ENCODE assay signal across 8 cellular contexts in the genomic region with DNA sequence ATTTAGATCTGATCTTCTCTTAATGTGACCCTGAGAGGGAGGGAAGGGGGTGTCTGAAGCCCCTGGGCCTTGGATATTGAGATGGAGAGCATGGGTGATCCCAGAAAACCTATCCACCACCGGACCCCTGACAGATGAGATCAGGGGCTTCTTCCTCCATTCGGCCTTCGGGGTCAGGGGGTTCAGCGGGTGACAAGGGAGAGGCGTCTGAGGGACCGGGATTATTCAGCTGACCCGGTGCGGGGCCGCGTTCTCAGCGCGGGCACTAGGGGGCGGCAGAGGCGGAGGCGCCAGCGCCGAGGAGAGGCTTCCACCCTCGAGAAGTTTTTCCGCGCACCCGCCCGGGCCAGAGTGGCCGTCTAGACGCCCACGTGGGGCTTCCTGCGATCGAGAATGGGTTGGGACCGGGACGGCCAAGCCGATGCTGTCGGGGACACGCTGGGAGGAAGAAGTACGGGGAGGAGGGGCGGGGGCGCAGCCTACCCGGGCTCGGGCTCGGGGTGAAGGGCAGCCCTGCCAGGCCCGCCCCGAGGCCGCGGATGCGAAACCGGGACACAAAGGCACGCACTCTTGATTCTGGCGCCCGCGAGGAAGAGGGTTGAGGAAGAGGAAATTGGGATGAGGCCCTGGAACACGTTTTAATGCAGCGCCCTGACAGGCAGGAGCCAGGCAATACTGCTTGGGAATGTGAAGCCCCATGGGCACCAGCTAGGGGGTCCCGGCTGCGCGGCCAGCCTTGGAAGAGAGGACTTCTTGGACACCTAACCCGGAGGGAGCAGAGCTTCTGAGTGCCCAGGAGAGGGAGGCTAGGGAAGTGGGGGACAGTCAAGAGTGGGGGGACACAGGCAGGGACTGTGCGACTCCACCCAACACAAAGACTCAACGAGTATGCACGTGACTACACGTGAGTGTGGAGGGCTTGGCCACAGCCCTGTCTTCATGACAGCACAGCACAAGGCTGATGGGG. TPM values are rescaled to one million over a fixed set of nuclear protein-coding genes. Genes with fewer than 3 reads are reported as not detected.
DNase-seq lines count a peak whose midpoint lies in the region; ATAC-seq, FAIRE-seq and TF ChIP-seq lines count a peak whose summit lies in the region.

No MANE protein-coding gene starts in this region.

- peak overlapping the region in 1 of 2 donors; percentile 69 for H3K27ac ChIP-seq in lung (ENCODE audit: low read depth in 1 of 2, low read length in 1 of 2)

- no peaks in the 10 kb centered on the region for H3K36me3 ChIP-seq in lung (ENCODE audit: control insufficient read depth in 2 of 2, insufficient read depth in 2 of 2, low read length in 2 of 2)

- no peaks in the 10 kb centered on the region for H3K9me3 ChIP-seq in lung (ENCODE audit: control insufficient read depth in 2 of 2, insufficient read depth in 1 of 2, low read length in 1 of 2)

- no peak for FAIRE-seq in D721Med (lab: Jason Lieb, UNC)

- no peaks in the 10 kb centered on the region for H3K27me3 ChIP-seq in lung (ENCODE audit: control insufficient read depth, insufficient read depth)

- DNase-seq in D721Med (ENCODE audit: insufficient read length, low spot score) (peak; percentile 95), HCEC 1CT (peak; percentile 49), NCI-H510A (lab: John Stamatoyannopoulos, UW) (peak; percentile 15), ecto neural progenitor cell (ENCODE audit: low spot score) (peak; percentile 86), lung (ENCODE audit: low spot score) (peak; percentile 85)
- DNase-seq in activated CD4-positive, alpha-beta memory T cell treated with anti-CD3 and anti-CD28 coated beads, Interleukin-2, amount 10 ng/mL, durations not matched to agents 7 days and 5 days = peak; percentile 86
- peak; percentile 78 to 81 for DNase-seq in stimulated activated CD4-positive, alpha-beta T cell treated with anti-CD3 and anti-CD28 coated beads, Interleukin-4, amount 100 ng/mL, for 48 hours (ENCODE audit: low read depth in 2 of 2)

- H3K4me1 Mint-ChIP-seq in activated CD4-positive, alpha-beta memory T cell treated with anti-CD3 and anti-CD28 coated beads, Interleukin-2, amount 10 ng/mL, durations not matched to agents 7 days and 5 days = peaks cover 17% of the 10 kb centered on the region

- CTCF ChIA-PET in activated CD4-positive, alpha-beta memory T cell treated with anti-CD3 and anti-CD28 coated beads, Interleukin-2, amount 10 ng/mL, durations not matched to agents 7 days and 5 days (lab: Charles Lee) = interaction anchor here (0.9 to 4.4 kb wide), 11 partner anchors 11 to 147 kb away, joined by 3 to 34 read pairs (median 3); no protein-coding TSS in a partner anchor

- TF ChIP-seq CTCF in D721Med (IDR thresholded peaks at IDR 0.05; ENCODE audit: insufficient read depth, missing control alignments) (peak; percentile 84), lung (IDR thresholded peaks at IDR 0.05; ENCODE audit: control extremely low read depth, extremely low read depth) (peak; percentile 87)

- peaks cover 8% of the 10 kb centered on the region for H3K27me3 Mint-ChIP-seq in activated CD4-positive, alpha-beta memory T cell treated with anti-CD3 and anti-CD28 coated beads, Interleukin-2, amount 10 ng/mL, durations not matched to agents 7 days and 5 days

- no peaks in the 10 kb centered on the region for H3K36me3 Mint-ChIP-seq in activated CD4-positive, alpha-beta memory T cell treated with anti-CD3 and anti-CD28 coated beads, Interleukin-2, amount 10 ng/mL, durations not matched to agents 7 days and 5 days (ENCODE audit: low read depth)

- WGBS in lung, 2 donors = 7 to 8% methylated on average over 58 of the region's 58 CpGs

- POLR2A ChIA-PET in activated CD4-positive, alpha-beta memory T cell treated with anti-CD3 and anti-CD28 coated beads, Interleukin-2, amount 10 ng/mL, durations not matched to agents 7 days and 5 days (lab: Charles Lee) = interaction anchor here (1.0 to 2.2 kb wide), 2 partner anchors 44 to 87 kb away, joined by 3 to 9 read pairs; no protein-coding TSS in a partner anchor

- ATAC-seq in lung (ENCODE audit: insufficient read depth, low FRiP score) (peak; percentile 91), GM19452 (IDR thresholded peaks at IDR 0.05; ENCODE audit: unreplicated experiment) (no peak)

- peaks cover 0 to 3% of the 10 kb centered on the region in 2 donors for H3K4me1 ChIP-seq in lung (ENCODE audit: control insufficient read depth in 2 of 2, insufficient read depth in 2 of 2, low read length in 2 of 2)

- H3K4me3 ChIP-seq in lung = no peak overlapping the region

- peak overlapping the region; percentile 79 for H3K4me3 Mint-ChIP-seq in activated CD4-positive, alpha-beta memory T cell treated with anti-CD3 and anti-CD28 coated beads, Interleukin-2, amount 10 ng/mL, durations not matched to agents 7 days and 5 days

- H3K9me3 Mint-ChIP-seq in activated CD4-positive, alpha-beta memory T cell treated with anti-CD3 and anti-CD28 coated beads, Interleukin-2, amount 10 ng/mL, durations not matched to agents 7 days and 5 days = no peaks in the 10 kb centered on the region

- H3K27ac Mint-ChIP-seq in activated CD4-positive, alpha-beta memory T cell treated with anti-CD3 and anti-CD28 coated beads, Interleukin-2, amount 10 ng/mL, durations not matched to agents 7 days and 5 days = peak overlapping the region; percentile 69

RNA-seq across cellular contexts. Expression of gene COL11A2, which starts 30.6 kb away (rescaled TPM):
- total RNA-seq in activated CD4-positive, alpha-beta memory T cell treated with anti-CD3 and anti-CD28 coated beads, Interleukin-2, amount 10 ng/mL, durations not matched to agents 7 days and 5 days = under 1 TPM; 0.53 to 0.60 TPM
- total RNA-seq in lung = 1 to 10 TPM in 1 of 2 donors, under 1 TPM in 1; 0.77 to 2.4 TPM
- 1 to 10 TPM in 1 of 2 donors, under 1 TPM in 1; 0.32 to 1.0 TPM for polyA plus RNA-seq in lung

RNA-seq across cellular contexts. Expression of gene RXRB, which starts 38.8 kb away (rescaled TPM):
- total RNA-seq in activated CD4-positive, alpha-beta memory T cell treated with anti-CD3 and anti-CD28 coated beads, Interleukin-2, amount 10 ng/mL, durations not matched to agents 7 days and 5 days = 10 to 100 TPM; 44.0 to 45.0 TPM
- 10 to 100 TPM; 27.4 to 38.7 TPM for total RNA-seq in lung
- polyA plus RNA-seq in lung = 10 to 100 TPM; 28.6 to 33.6 TPM

RNA-seq across cellular contexts. Expression of gene SLC39A7, which starts 39.0 kb away (rescaled TPM):
- total RNA-seq in activated CD4-positive, alpha-beta memory T cell treated with anti-CD3 and anti-CD28 coated beads, Interleukin-2, amount 10 ng/mL, durations not matched to agents 7 days and 5 days = 10 to 100 TPM; 52.8 to 53.8 TPM
- total RNA-seq in lung = 100 to 1,000 TPM in 1 of 2 donors, 10 to 100 TPM in 1; 53.6 to 137 TPM
- polyA plus RNA-seq in lung = 100 to 1,000 TPM in 1 of 2 donors, 10 to 100 TPM in 1; 63.4 to 164 TPM

RNA-seq across cellular contexts. Expression of gene HSD17B8, which starts 42.8 kb away (rescaled TPM):
- total RNA-seq in activated CD4-positive, alpha-beta memory T cell treated with anti-CD3 and anti-CD28 coated beads, Interleukin-2, amount 10 ng/mL, durations not matched to agents 7 days and 5 days = 10 to 100 TPM; 11.4 to 13.0 TPM
- 10 to 100 TPM; 19.0 to 22.7 TPM for total RNA-seq in lung
- 10 to 100 TPM; 19.6 to 19.7 TPM for polyA plus RNA-seq in lung

RNA-seq across cellular contexts. Expression of gene RING1, which starts 46.7 kb away (rescaled TPM):
- total RNA-seq in activated CD4-positive, alpha-beta memory T cell treated with anti-CD3 and anti-CD28 coated beads, Interleukin-2, amount 10 ng/mL, durations not matched to agents 7 days and 5 days = 10 to 100 TPM; 29.7 to 32.1 TPM
- total RNA-seq in lung = 10 to 100 TPM; 30.0 to 46.6 TPM
- 10 to 100 TPM; 34.2 to 43.6 TPM for polyA plus RNA-seq in lung

Comparison
In these comparisons a context has a peak if more than half of its experiments do, and no peak if none do; other contexts are left out.
1. DNase-seq: peak in every context shown above with its lines; median percentile 95 in D721Med; 86 in activated CD4-positive, alpha-beta memory T cell treated with anti-CD3 and anti-CD28 coated beads, Interleukin-2, amount 10 ng/mL, durations not matched to agents 7 days and 5 days; 86 in ecto neural progenitor cell; 85 in lung; 80 in stimulated activated CD4-positive, alpha-beta T cell treated with anti-CD3 and anti-CD28 coated beads, Interleukin-4, amount 100 ng/mL, for 48 hours; 49 in HCEC 1CT; 15 in NCI-H510A.